ENCODE assay signal across 15 cellular contexts in the genomic region with DNA sequence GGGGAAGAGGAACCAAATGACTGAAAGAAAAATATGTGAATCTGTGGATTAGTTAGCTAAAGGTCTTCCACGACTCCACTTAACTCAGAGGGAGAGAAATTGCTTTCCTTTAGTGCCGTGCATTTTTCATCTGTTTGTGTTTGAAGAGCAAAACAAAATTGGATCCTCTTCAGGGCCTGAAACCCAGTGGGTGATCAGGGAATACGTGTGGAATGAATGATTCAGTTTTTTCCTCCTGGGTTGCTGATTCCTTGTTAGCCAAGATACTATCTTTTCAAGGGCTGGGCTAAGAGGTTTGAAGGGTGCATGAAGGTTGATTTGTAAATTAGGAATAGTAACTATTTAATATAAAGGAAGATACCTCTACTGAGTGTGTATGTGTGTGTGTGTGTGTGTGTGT.
DNase-seq lines count a peak whose midpoint lies in the region; ATAC-seq and TF ChIP-seq lines count a peak whose summit lies in the region.
"Had no signal": no experiment of that assay in that cellular context is flagged by ENCODE, and none has a peak within 500 bp of the region (broad histone marks: within the 10 kb centered on the region; RNA-seq: fewer than 3 reads in every experiment).

No MANE protein-coding gene starts in this region.

- H4K12ac ChIP-seq in trophoblast cell (ENCODE audit: low read depth, low read length): no peak overlapping the region

- H3F3A ChIP-seq in SK-N-SH (replicated peaks; ENCODE audit: insufficient read depth) (peaks cover 4% of the 10 kb centered on the region), neural cell (ENCODE audit: insufficient read depth, low read length, poor library complexity, severe bottlenecking) (no peaks in the 10 kb centered on the region)

- H3K4me3 Mint-ChIP-seq in T-helper 17 cell: no peak overlapping the region
- H3K4me3 Mint-ChIP-seq: B cell; CD4-positive, CD25-positive, alpha-beta regulatory T cell; GM23338 had no signal

- ATAC-seq in SK-N-SH treated with all-trans-retinoic acid at 6 μM for 48 hours (no peak; the same call in 2 of the 3 replicates), T-helper 17 cell (no peak), GM18519 (IDR thresholded peaks at IDR 0.05; ENCODE audit: low FRiP score, unreplicated experiment) (no peak)

- H3K79me1 ChIP-seq in trophoblast cell (ENCODE audit: low read length): no peaks in the 10 kb centered on the region

- peak overlapping the region; percentile 19; the same call in 1 of the 2 replicates for H2AFZ ChIP-seq in SK-N-SH (ENCODE audit: low read depth)
- no peak overlapping the region for H2AFZ ChIP-seq in neural cell (ENCODE audit: low read depth, low read length)
- no peak overlapping the region for H2AFZ ChIP-seq in trophoblast cell (ENCODE audit: insufficient read depth, low read length, poor library complexity)
- H2AFZ ChIP-seq in OCI-LY7 (ENCODE audit: low read length): no peak overlapping the region
- H2AFZ ChIP-seq: GM23338 had no signal

- no peak overlapping the region for H2BK12ac ChIP-seq in trophoblast cell (ENCODE audit: low read length)

- intact Hi-C loops in OCI-LY7 (cut with micrococcal nuclease; ENCODE audit: unreplicated experiment): no loop called here

- H3K9ac ChIP-seq in SK-N-SH (no peak overlapping the region), neural cell (ENCODE audit: low read length) (no peak overlapping the region), trophoblast cell (ENCODE audit: low read length) (no peak overlapping the region)

- no peaks in the 10 kb centered on the region for H3K79me2 ChIP-seq in SK-N-SH (ENCODE audit: insufficient read depth)
- H3K79me2 ChIP-seq in neural cell (replicated peaks; ENCODE audit: insufficient read depth, low read length): no peaks in the 10 kb centered on the region
- no peaks in the 10 kb centered on the region for H3K79me2 ChIP-seq in trophoblast cell (ENCODE audit: control insufficient read depth, insufficient read depth, low read length, poor library complexity)
- H3K79me2 ChIP-seq in OCI-LY7 (ENCODE audit: insufficient read depth, low read depth, low read length): no peaks in the 10 kb centered on the region

- H3K23ac ChIP-seq in trophoblast cell (ENCODE audit: low read length): no peak overlapping the region

- H3K4ac ChIP-seq in trophoblast cell (ENCODE audit: low read depth, low read length): no peak overlapping the region

- no peak overlapping the region for H3K14ac ChIP-seq in trophoblast cell (ENCODE audit: low read length)

- peaks cover 7% of the 10 kb centered on the region for H3K4me1 Mint-ChIP-seq in T-helper 17 cell
- H3K4me1 Mint-ChIP-seq: GM23338 had no signal

- H3K27me3 Mint-ChIP-seq in T-helper 17 cell: peaks cover 8% of the 10 kb centered on the region
- H3K27me3 Mint-ChIP-seq: B cell had no signal

- TF ChIP-seq RAD21 in SK-N-SH (IDR thresholded peaks at IDR 0.05; ENCODE audit: low read length): no peak
- no peak for TF ChIP-seq RAD21 in neural cell (conservative IDR thresholded peaks at IDR 0.05)

- WGBS in SK-N-SH (ENCODE audit: low lambda C conversion rate): 10% methylated on average over 3 of the region's 3 CpGs
- WGBS in trophoblast cell (ENCODE audit: extremely low coverage, insufficient coverage, insufficient read length): no CpG with 5 or more reads among the region's 3 CpGs

- CTCF ChIA-PET in SK-N-SH (lab: Yijun Ruan, JAX) (interaction anchor here (0.5 to 10.0 kb wide), 19 partner anchors 9 to 1957 kb away, joined by 3 to 131 read pairs (median 3); no protein-coding TSS in a partner anchor), OCI-LY7 (lab: Charles Lee; ENCODE audit: unreplicated experiment) (no interaction called here)

- H3K4me3 ChIP-seq in SK-N-SH (ENCODE audit: low read depth in 2 of 2, low read length in 1 of 2) (no peak overlapping the region), neural cell (ENCODE audit: low read length) (no peak overlapping the region), trophoblast cell (ENCODE audit: low read depth, low read length) (no peak overlapping the region), OCI-LY7 (ENCODE audit: low read depth, low read length, poor library complexity, severe bottlenecking) (no peak overlapping the region), foreskin fibroblast (ENCODE audit: low read depth in 1 of 2, low read length in 2 of 2) (no peak overlapping the region)
- H3K4me3 ChIP-seq: GM23338 had no signal

- POLR2A ChIA-PET in SK-N-SH (lab: Yijun Ruan, JAX): no interaction called here
- POLR2A ChIA-PET in OCI-LY7 (lab: Charles Lee): no interaction called here

- no peak overlapping the region for H2AK5ac ChIP-seq in trophoblast cell (ENCODE audit: low read length)

- H3K18ac ChIP-seq in trophoblast cell (ENCODE audit: low read length): no peak overlapping the region

- no peak overlapping the region for H2BK120ac ChIP-seq in trophoblast cell (ENCODE audit: insufficient read depth, low read length, poor library complexity)

- H3K27ac Mint-ChIP-seq in T-helper 17 cell: peak overlapping the region; percentile 9
- H3K27ac Mint-ChIP-seq: B cell; CD4-positive, CD25-positive, alpha-beta regulatory T cell; GM23338 had no signal

- BruUV-seq in OCI-LY7 (replicated peaks; lab: Mats Ljungman, UMichigan): no TSS peak

- H4K91ac ChIP-seq in trophoblast cell (ENCODE audit: low read depth, low read length): no peak overlapping the region

- no peaks in the 10 kb centered on the region for H3K4me1 ChIP-seq in SK-N-SH (ENCODE audit: control insufficient read depth in 1 of 2, insufficient read depth in 2 of 2, low read depth in 1 of 2, low read length in 1 of 2)
- H3K4me1 ChIP-seq in trophoblast cell (ENCODE audit: control insufficient read depth in 1 of 2, insufficient read depth in 2 of 2, low read length in 2 of 2): no peaks in the 10 kb centered on the region
- H3K4me1 ChIP-seq in OCI-LY7 (ENCODE audit: insufficient read depth, low read length, poor library complexity, severe bottlenecking): no peaks in the 10 kb centered on the region

- no peak overlapping the region for H4K8ac ChIP-seq in trophoblast cell (ENCODE audit: low read depth, low read length)

- H3K27ac ChIP-seq in SK-N-SH (ENCODE audit: low read depth in 2 of 2, low read length in 1 of 2) (no peak overlapping the region), neural cell (ENCODE audit: low read length) (no peak overlapping the region), trophoblast cell (ENCODE audit: low read depth, low read length) (no peak overlapping the region), OCI-LY7 (ENCODE audit: low read depth, low read length, poor library complexity, severe bottlenecking) (no peak overlapping the region)

- H3K27me3 ChIP-seq in SK-N-SH (ENCODE audit: insufficient read depth): peaks cover 9% of the 10 kb centered on the region; the same call in 1 of the 2 replicates
- H3K27me3 ChIP-seq in neural cell (ENCODE audit: insufficient read depth, low read depth, low read length): no peaks in the 10 kb centered on the region
- no peaks in the 10 kb centered on the region for H3K27me3 ChIP-seq in trophoblast cell (ENCODE audit: insufficient read depth, low read length)

- no peaks in the 10 kb centered on the region for H3K9me2 ChIP-seq in SK-N-SH
- H3K9me2 ChIP-seq in neural cell (ENCODE audit: insufficient read depth, low read length): no peaks in the 10 kb centered on the region
- no peaks in the 10 kb centered on the region for H3K9me2 ChIP-seq in OCI-LY7 (ENCODE audit: insufficient read depth, low read length)

- H3K36me3 Mint-ChIP-seq in T-helper 17 cell (ENCODE audit: low read depth): peaks cover 2% of the 10 kb centered on the region
- H3K36me3 Mint-ChIP-seq: CD4-positive, CD25-positive, alpha-beta regulatory T cell had no signal

- H3K9me3 ChIP-seq in SK-N-SH: no peaks in the 10 kb centered on the region
- no peaks in the 10 kb centered on the region for H3K9me3 ChIP-seq in T-helper 17 cell (ENCODE audit: control insufficient read depth, low read length, poor library complexity, severe bottlenecking)
- H3K9me3 ChIP-seq in neural cell (ENCODE audit: low read length): no peaks in the 10 kb centered on the region
- no peaks in the 10 kb centered on the region for H3K9me3 ChIP-seq in trophoblast cell (ENCODE audit: insufficient read depth, low read depth, low read length)
- H3K9me3 ChIP-seq in OCI-LY7 (ENCODE audit: low read length): no peaks in the 10 kb centered on the region

- H3K4me2 ChIP-seq in SK-N-SH: no peak overlapping the region; the same call in 1 of the 2 replicates
- no peak overlapping the region for H3K4me2 ChIP-seq in neural cell (ENCODE audit: low read length)
- no peak overlapping the region for H3K4me2 ChIP-seq in trophoblast cell (ENCODE audit: low read length)
- H3K4me2 ChIP-seq in OCI-LY7 (ENCODE audit: low read length): no peak overlapping the region
- H3K4me2 ChIP-seq: GM23338 had no signal

- TF ChIP-seq CTCF in SK-N-SH (IDR thresholded peaks at IDR 0.05) (no peak), neural cell (IDR thresholded peaks at IDR 0.05; ENCODE audit: poor library complexity, severe bottlenecking) (no peak), OCI-LY7 (conservative IDR thresholded peaks at IDR 0.05; ENCODE audit: low read length) (no peak), foreskin fibroblast (IDR thresholded peaks at IDR 0.05; ENCODE audit: low read depth, low read length) (no peak)

- no peak for DNase-seq in SK-N-SH
- DNase-seq in T-helper 17 cell: no peak
- no peak for DNase-seq in trophoblast cell
- no peak for DNase-seq in OCI-LY7 (ENCODE audit: low spot score)
- no peak for DNase-seq in foreskin fibroblast
- DNase-seq: 8988T, GDM1, NCI-H2029, SIG-M5 had no signal

- H3K36me3 ChIP-seq in SK-N-SH (replicated peaks in 1 of 2; ENCODE audit: control insufficient read depth in 1 of 2, insufficient read depth in 2 of 2, low read length in 1 of 2) (no peaks in the 10 kb centered on the region), neural cell (ENCODE audit: insufficient read depth, low read length) (no peaks in the 10 kb centered on the region), trophoblast cell (ENCODE audit: control insufficient read depth in 1 of 2, insufficient read depth in 2 of 2, low read length in 2 of 2) (no peaks in the 10 kb centered on the region), OCI-LY7 (ENCODE audit: insufficient read depth, low read length) (no peaks in the 10 kb centered on the region)

- H4K20me1 ChIP-seq in SK-N-SH (ENCODE audit: insufficient read depth) (no peaks in the 10 kb centered on the region), neural cell (ENCODE audit: insufficient read depth) (no peaks in the 10 kb centered on the region), OCI-LY7 (ENCODE audit: insufficient read depth, low read length) (no peaks in the 10 kb centered on the region)

- no peak overlapping the region for H2BK5ac ChIP-seq in trophoblast cell (ENCODE audit: low read depth, low read length, poor library complexity)

- no peak for TF ChIP-seq EP300 in SK-N-SH (IDR thresholded peaks at IDR 0.05; ENCODE audit: borderline replicate concordance in 1 of 2, low read depth in 1 of 2, low read length in 1 of 2)
- TF ChIP-seq EP300 in neural cell (conservative IDR thresholded peaks at IDR 0.05; ENCODE audit: poor library complexity, severe bottlenecking): no peak

TF ChIP-seq in SK-N-SH treated with all-trans-retinoic acid at 6 μM for 48 hours, 23 proteins besides CTCF, POLR2A, EP300 and RAD21 (continues in another document):
- TF ChIP-seq ZNF565 (CRISPR knock-in tag; conservative IDR thresholded peaks at IDR 0.05; ENCODE audit: low read depth) (no peak), RARB (CRISPR knock-in tag; IDR thresholded peaks at IDR 0.05) (no peak)
